In the genomic region with DNA sequence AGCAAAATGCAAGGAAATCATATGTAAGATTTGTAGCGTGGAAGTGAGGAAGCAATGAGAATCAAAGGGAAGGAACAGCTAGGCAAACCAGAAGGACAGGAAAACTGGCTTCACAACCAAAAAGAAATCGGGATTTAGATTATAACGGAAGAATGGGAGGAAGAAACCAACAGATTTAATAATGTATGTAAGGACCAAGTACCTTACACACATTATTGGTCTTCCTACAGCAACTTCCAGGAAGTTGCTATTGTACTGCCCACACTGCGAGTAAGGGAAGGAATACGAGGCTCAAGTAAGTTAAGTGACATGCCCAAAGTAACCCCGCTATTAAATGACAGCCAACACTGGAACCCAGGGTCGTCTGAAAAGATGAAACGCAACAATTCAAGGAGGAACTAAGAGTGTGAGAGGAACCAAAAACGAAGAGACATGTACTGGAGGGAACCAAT, we compare ENCODE assay signal across 8 cellular contexts. TPM values are rescaled to one million over a fixed set of nuclear protein-coding genes. Genes with fewer than 3 reads are reported as not detected.
DNase-seq lines count a peak whose midpoint lies in the region; ATAC-seq and TF ChIP-seq lines count a peak whose summit lies in the region.

No MANE protein-coding gene starts in this region.

- peaks cover 11% of the 10 kb centered on the region for H3K4me1 ChIP-seq in OCI-LY3 (ENCODE audit: low read length)

- H3K9ac ChIP-seq in OCI-LY3 (ENCODE audit: low read length), result peak overlapping the region; percentile 83

- H3K27me3 ChIP-seq in OCI-LY3 (ENCODE audit: low read depth, low read length), result no peaks in the 10 kb centered on the region

- peak overlapping the region; percentile 91 for H3K4me2 ChIP-seq in OCI-LY3 (ENCODE audit: low read length)

- peaks cover 14% of the 10 kb centered on the region for H3K79me2 ChIP-seq in OCI-LY3 (ENCODE audit: low read length)

- peak overlapping the region; percentile 66 for H2AFZ ChIP-seq in OCI-LY3 (ENCODE audit: low read depth, low read length)

- peaks cover 22% of the 10 kb centered on the region for H3K36me3 ChIP-seq in OCI-LY3 (replicated peaks; ENCODE audit: low read depth, low read length)

- peak overlapping the region; percentile 86 for H3K4me3 ChIP-seq in OCI-LY3 (ENCODE audit: low read length)
- H3K4me3 ChIP-seq in retinal pigment epithelial cell (ENCODE audit: low read length), result peak overlapping the region; percentile 73

- no peaks in the 10 kb centered on the region for H3K9me3 ChIP-seq in OCI-LY3 (ENCODE audit: insufficient read depth, low read length)

- ATAC-seq in GM18873 (IDR thresholded peaks at IDR 0.05; ENCODE audit: low FRiP score, unreplicated experiment) (peak; percentile 4), esophagus mucosa (peak; percentile 3), HG03354 (IDR thresholded peaks at IDR 0.05; ENCODE audit: poor library complexity, severe bottlenecking, unreplicated experiment) (no peak), HG02884 (IDR thresholded peaks at IDR 0.05; ENCODE audit: unreplicated experiment) (no peak)

- H4K20me1 ChIP-seq in OCI-LY3 (ENCODE audit: insufficient read depth, low read length), result no peaks in the 10 kb centered on the region

- H3K27ac ChIP-seq in OCI-LY3 (ENCODE audit: low read length), result peak overlapping the region; percentile 83

- TF ChIP-seq CTCF in OCI-LY3 (IDR thresholded peaks at IDR 0.05; ENCODE audit: low read depth, low read length), result no peak
- TF ChIP-seq CTCF in retinal pigment epithelial cell (conservative IDR thresholded peaks at IDR 0.05; ENCODE audit: low read depth, low read length), result no peak

- DNase-seq in retinal pigment epithelial cell (ENCODE audit: low read depth) (no peak), NCI-H2227 treated with DMSO at 0.1 percent for 48 hours (lab: John Stamatoyannopoulos, UW) (no peak)
- DNase-seq in activated CD4-positive, alpha-beta T cell treated with anti-CD3 and anti-CD28 coated beads, Interleukin-2, amount 50 U/mL, for 48 hours, result no peak

RNA-seq across cellular contexts. Expression of a gene that starts 0.5 kb away (rescaled TPM):
- total RNA-seq in esophagus mucosa, result 103 TPM

RNA-seq across cellular contexts. Expression of a gene that starts 25.9 kb away (rescaled TPM):
- total RNA-seq in esophagus mucosa, result 8.7 TPM

RNA-seq across cellular contexts. Expression of a gene that starts 48.0 kb away (rescaled TPM):
- total RNA-seq in esophagus mucosa, result 135 TPM

Comparison
In these comparisons a context has a peak if more than half of its experiments do, and no peak if none do; other contexts are left out.
1. ATAC-seq: peak in GM18873 (single experiment) and esophagus mucosa (single experiment); none in HG03354 (single experiment) and HG02884 (single experiment).